ENCODE assay signal across 16 cellular contexts in genomic region chr7:44385384-44386138, GRCh38.
DNase-seq lines count a peak whose midpoint lies in the region; ATAC-seq and TF ChIP-seq lines count a peak whose summit lies in the region.
"Had no signal": no experiment of that assay in that cellular context is flagged by ENCODE, and none has a peak within 500 bp of the region (broad histone marks: within the 10 kb centered on the region; RNA-seq: fewer than 3 reads in every experiment).

No MANE protein-coding gene starts in this region.

- H2AFZ ChIP-seq in MM.1S (ENCODE audit: low read length) = no peak overlapping the region

- H3K4me2 ChIP-seq in MM.1S (ENCODE audit: low read depth, low read length) = no peak overlapping the region

- no peak for TF ChIP-seq CTCF in epithelial cell of proximal tubule (conservative IDR thresholded peaks at IDR 0.05; ENCODE audit: low read depth, low read length)
- no peak for TF ChIP-seq CTCF in MM.1S (IDR thresholded peaks at IDR 0.05; ENCODE audit: low read length)

- H3K36me3 ChIP-seq in MM.1S (replicated peaks; ENCODE audit: insufficient read depth, low read length) = no peaks in the 10 kb centered on the region

- no peaks in the 10 kb centered on the region for H3K79me2 ChIP-seq in MM.1S (ENCODE audit: low read length)

- DNase-seq in Ammon's horn (ENCODE audit: low spot score) = peak; percentile 80
- peak; percentile 31 for DNase-seq in RPMI7951 (ENCODE audit: low read depth)
- peak; percentile 60 for DNase-seq in epithelial cell of proximal tubule (ENCODE audit: low read depth)
- DNase-seq in mucosa of gallbladder (ENCODE audit: low spot score) = peak; percentile 6
- DNase-seq in hepatic stellate cell (ENCODE audit: low spot score) = no peak
- DNase-seq in MM.1S = no peak
- DNase-seq: activated naive CD4-positive, alpha-beta T cell treated with anti-CD3 and anti-CD28 coated beads, Interleukin-2, amount 50 U/mL, for 16 hours; COR-L47; GF-D8; KBM-7; NCI-H1105; NCI-H2171 treated with DMSO at 0.1 percent for 48 hours; SW 1271 had no signal

- H3K27me3 ChIP-seq in MM.1S (replicated peaks; ENCODE audit: insufficient read depth, low read length) = no peaks in the 10 kb centered on the region
- H3K27me3 ChIP-seq: body of pancreas had no signal

- no peaks in the 10 kb centered on the region for H3K4me1 ChIP-seq in MM.1S (ENCODE audit: low read length)
- H3K4me1 ChIP-seq: body of pancreas had no signal

- ATAC-seq in GM18861 (IDR thresholded peaks at IDR 0.05; ENCODE audit: unreplicated experiment) (no peak), GM18498 (IDR thresholded peaks at IDR 0.05; ENCODE audit: unreplicated experiment) (no peak)
- ATAC-seq: body of pancreas had no signal

- H4K20me1 ChIP-seq in MM.1S (ENCODE audit: insufficient read depth, low read length) = no peaks in the 10 kb centered on the region

- H3K9me3 ChIP-seq in MM.1S (replicated peaks; ENCODE audit: insufficient read depth, low read length) = no peaks in the 10 kb centered on the region
- H3K9me3 ChIP-seq: body of pancreas had no signal

- H3F3A ChIP-seq in MM.1S (ENCODE audit: insufficient read depth, low read length) = no peaks in the 10 kb centered on the region

- no peaks in the 10 kb centered on the region for H3K9me2 ChIP-seq in MM.1S (replicated peaks; ENCODE audit: insufficient read depth, low read length)

- no peak overlapping the region for H3K4me3 ChIP-seq in epithelial cell of proximal tubule (ENCODE audit: low read depth, low read length)
- no peak overlapping the region for H3K4me3 ChIP-seq in MM.1S (ENCODE audit: low read length)
- H3K4me3 ChIP-seq: body of pancreas had no signal

- H3K27ac ChIP-seq in MM.1S (ENCODE audit: low read length) = no peak overlapping the region
- H3K27ac ChIP-seq: body of pancreas had no signal

- H3K9ac ChIP-seq in MM.1S (ENCODE audit: low read length) = no peak overlapping the region

Comparison
In these comparisons a context has a peak if more than half of its experiments do, and no peak if none do; other contexts are left out.
1. DNase-seq: peak in Ammon's horn (single experiment), RPMI7951 (single experiment), epithelial cell of proximal tubule (single experiment) and mucosa of gallbladder (single experiment); none in hepatic stellate cell (single experiment) and MM.1S (single experiment).